12 cellular contexts compared by ENCODE assay signal in the genomic region with DNA sequence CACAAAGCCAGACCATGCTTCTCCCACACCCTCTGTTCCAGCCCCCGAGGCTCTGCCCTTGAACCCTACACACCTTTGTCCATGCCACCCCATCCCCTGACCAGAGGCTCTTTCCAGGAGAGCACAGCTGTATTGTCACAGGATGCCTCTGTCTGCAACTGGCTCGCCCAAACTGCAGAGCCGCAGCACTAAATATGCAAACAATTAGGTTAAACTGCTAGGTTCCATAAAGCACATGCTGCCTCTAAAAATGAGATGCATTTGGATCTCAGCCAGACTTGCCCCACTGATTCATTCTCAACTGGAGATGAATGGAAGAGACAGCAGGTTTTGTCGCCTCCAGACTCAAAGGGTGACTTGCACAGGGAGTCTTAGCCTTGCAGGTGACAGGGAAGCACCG.
DNase-seq lines count a peak whose midpoint lies in the region; ATAC-seq, FAIRE-seq and TF ChIP-seq lines count a peak whose summit lies in the region.
"Had no signal": no experiment of that assay in that cellular context is flagged by ENCODE, and none has a peak within 500 bp of the region (broad histone marks: within the 10 kb centered on the region; RNA-seq: fewer than 3 reads in every experiment).

No MANE protein-coding gene starts in this region.

- no peak for ATAC-seq in activated naive CD8-positive, alpha-beta T cell treated with anti-CD3 and anti-CD28 coated beads, Interleukin-2, amount 10 ng/mL, durations not matched to agents 7 days and 5 days (ENCODE audit: low read depth)
- ATAC-seq in HG03064 (IDR thresholded peaks at IDR 0.05; ENCODE audit: low read depth, unreplicated experiment) (peak; percentile 57), HG03460 (IDR thresholded peaks at IDR 0.05; ENCODE audit: unreplicated experiment) (no peak)
- ATAC-seq: PC-3 had no signal

- CTCF ChIA-PET in activated CD4-positive, alpha-beta memory T cell treated with anti-CD3 and anti-CD28 coated beads for 36 hours (lab: Charles Lee) = interaction anchor here (0.8 kb wide), 1 partner anchor 128 kb away, joined by 3 read pairs; no protein-coding TSS in a partner anchor

- no peak for DNase-seq in activated naive CD8-positive, alpha-beta T cell treated with anti-CD3 and anti-CD28 coated beads, Interleukin-2, amount 10 ng/mL, durations not matched to agents 7 days and 5 days
- no peak for DNase-seq in activated naive CD8-positive, alpha-beta T cell treated with anti-CD3 and anti-CD28 coated beads for 36 hours
- no peak for DNase-seq in activated CD4-positive, alpha-beta memory T cell treated with anti-CD3 and anti-CD28 coated beads for 36 hours
- DNase-seq in activated CD8-positive, alpha-beta memory T cell treated with anti-CD3 and anti-CD28 coated beads, Interleukin-2, amount 50 U/mL, for 4 hours = no peak
- DNase-seq in GM12891 (ENCODE audit: insufficient read length, low spot score) = no peak
- no peak for DNase-seq in stimulated activated CD4-positive, alpha-beta T cell treated with anti-CD3 and anti-CD28 coated beads, Interleukin-2, amount 100 ng/mL, for 48 hours
- DNase-seq: activated CD8-positive, alpha-beta memory T cell treated with anti-CD3 and anti-CD28 coated beads, Interleukin-2, amount 50 U/mL, for 48 hours; amniotic stem cell; PC-3 had no signal

- H3K27ac Mint-ChIP-seq in activated naive CD8-positive, alpha-beta T cell treated with anti-CD3 and anti-CD28 coated beads, Interleukin-2, amount 10 ng/mL, durations not matched to agents 7 days and 5 days = peak overlapping the region; percentile 64
- H3K27ac Mint-ChIP-seq in activated naive CD8-positive, alpha-beta T cell treated with anti-CD3 and anti-CD28 coated beads for 36 hours = no peak overlapping the region
- H3K27ac Mint-ChIP-seq in activated CD4-positive, alpha-beta memory T cell treated with anti-CD3 and anti-CD28 coated beads for 36 hours = peak overlapping the region; percentile 24

- FAIRE-seq in GM12891 (lab: Jason Lieb, UNC) = no peak

- TF ChIP-seq POLR2A in GM12891 (IDR thresholded peaks at IDR 0.05; ENCODE audit: low read depth, low read length) = no peak

- intact Hi-C loops in activated CD4-positive, alpha-beta memory T cell treated with anti-CD3 and anti-CD28 coated beads for 36 hours (cut with micrococcal nuclease) = no loop called here

- no peak overlapping the region for H3K4me3 Mint-ChIP-seq in activated naive CD8-positive, alpha-beta T cell treated with anti-CD3 and anti-CD28 coated beads, Interleukin-2, amount 10 ng/mL, durations not matched to agents 7 days and 5 days
- no peak overlapping the region for H3K4me3 Mint-ChIP-seq in activated naive CD8-positive, alpha-beta T cell treated with anti-CD3 and anti-CD28 coated beads for 36 hours
- no peak overlapping the region for H3K4me3 Mint-ChIP-seq in activated CD4-positive, alpha-beta memory T cell treated with anti-CD3 and anti-CD28 coated beads for 36 hours
- H3K4me3 Mint-ChIP-seq: stimulated activated naive CD8-positive, alpha-beta T cell treated with anti-CD3 and anti-CD28 coated beads, Interleukin-15, Interleukin-2, amounts not matched to agents 100 ng/mL and 50 ng/mL, for 24 hours had no signal

- no peaks in the 10 kb centered on the region for H3K9me3 Mint-ChIP-seq in activated naive CD8-positive, alpha-beta T cell treated with anti-CD3 and anti-CD28 coated beads, Interleukin-2, amount 10 ng/mL, durations not matched to agents 7 days and 5 days
- no peaks in the 10 kb centered on the region for H3K9me3 Mint-ChIP-seq in activated naive CD8-positive, alpha-beta T cell treated with anti-CD3 and anti-CD28 coated beads for 36 hours
- no peaks in the 10 kb centered on the region for H3K9me3 Mint-ChIP-seq in activated CD4-positive, alpha-beta memory T cell treated with anti-CD3 and anti-CD28 coated beads for 36 hours
- H3K9me3 Mint-ChIP-seq: stimulated activated naive CD8-positive, alpha-beta T cell treated with anti-CD3 and anti-CD28 coated beads, Interleukin-15, Interleukin-2, amounts not matched to agents 100 ng/mL and 50 ng/mL, for 24 hours had no signal

- POLR2A ChIA-PET in activated naive CD8-positive, alpha-beta T cell treated with anti-CD3 and anti-CD28 coated beads, Interleukin-2, amount 10 ng/mL, durations not matched to agents 7 days and 5 days (lab: Charles Lee) = no interaction called here
- POLR2A ChIA-PET in activated CD4-positive, alpha-beta memory T cell treated with anti-CD3 and anti-CD28 coated beads for 36 hours (lab: Charles Lee) = no interaction called here

- H3K4me1 Mint-ChIP-seq in activated naive CD8-positive, alpha-beta T cell treated with anti-CD3 and anti-CD28 coated beads, Interleukin-2, amount 10 ng/mL, durations not matched to agents 7 days and 5 days = peaks cover 2% of the 10 kb centered on the region
- H3K4me1 Mint-ChIP-seq in activated naive CD8-positive, alpha-beta T cell treated with anti-CD3 and anti-CD28 coated beads for 36 hours = no peaks in the 10 kb centered on the region
- H3K4me1 Mint-ChIP-seq in activated CD4-positive, alpha-beta memory T cell treated with anti-CD3 and anti-CD28 coated beads for 36 hours (ENCODE audit: low read depth) = no peaks in the 10 kb centered on the region

- no peaks in the 10 kb centered on the region for H3K27me3 Mint-ChIP-seq in activated naive CD8-positive, alpha-beta T cell treated with anti-CD3 and anti-CD28 coated beads, Interleukin-2, amount 10 ng/mL, durations not matched to agents 7 days and 5 days
- no peaks in the 10 kb centered on the region for H3K27me3 Mint-ChIP-seq in activated naive CD8-positive, alpha-beta T cell treated with anti-CD3 and anti-CD28 coated beads for 36 hours
- H3K27me3 Mint-ChIP-seq in activated CD4-positive, alpha-beta memory T cell treated with anti-CD3 and anti-CD28 coated beads for 36 hours = no peaks in the 10 kb centered on the region
- H3K27me3 Mint-ChIP-seq: stimulated activated naive CD8-positive, alpha-beta T cell treated with anti-CD3 and anti-CD28 coated beads, Interleukin-15, Interleukin-2, amounts not matched to agents 100 ng/mL and 50 ng/mL, for 24 hours had no signal

- peaks cover 18% of the 10 kb centered on the region for H3K36me3 Mint-ChIP-seq in activated naive CD8-positive, alpha-beta T cell treated with anti-CD3 and anti-CD28 coated beads, Interleukin-2, amount 10 ng/mL, durations not matched to agents 7 days and 5 days
- peaks cover 25% of the 10 kb centered on the region for H3K36me3 Mint-ChIP-seq in activated naive CD8-positive, alpha-beta T cell treated with anti-CD3 and anti-CD28 coated beads for 36 hours
- H3K36me3 Mint-ChIP-seq in activated CD4-positive, alpha-beta memory T cell treated with anti-CD3 and anti-CD28 coated beads for 36 hours = peaks cover 65% of the 10 kb centered on the region

TF ChIP-seq in GM12891, 5 proteins besides CTCF, POLR2A, EP300 and RAD21:
- TF ChIP-seq PAX5 (IDR thresholded peaks at IDR 0.05; ENCODE audit: insufficient read depth, low read length, severe bottlenecking) (no peak), SPI1 (IDR thresholded peaks at IDR 0.05; ENCODE audit: low read depth, low read length) (no peak), POLR2AphosphoS5 (IDR thresholded peaks at IDR 0.05; ENCODE audit: low read depth, low read length) (no peak), TAF1 (IDR thresholded peaks at IDR 0.05; ENCODE audit: low read depth, low read length) (no peak)
